In the genomic region with DNA sequence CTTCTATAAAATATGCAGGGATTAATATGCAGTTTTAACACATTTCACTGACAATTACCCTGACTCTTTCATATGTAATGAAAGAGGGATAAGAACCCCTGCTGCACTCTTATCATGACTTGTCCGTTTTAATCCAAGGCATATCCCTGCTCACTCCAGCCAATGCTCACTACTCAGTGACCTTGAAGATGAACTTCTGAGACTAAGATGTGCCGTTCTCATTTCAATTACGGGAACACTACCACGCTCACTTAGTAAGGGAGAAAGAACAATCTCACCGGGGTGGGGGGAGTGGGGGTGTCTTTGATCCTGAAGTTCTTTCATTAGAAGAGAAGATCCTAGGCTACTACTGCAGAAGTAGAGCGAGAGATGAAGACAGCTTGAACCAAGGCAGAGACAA, we compare ENCODE assay signal across 27 cellular contexts.
"Had no signal": no experiment of that assay in that cellular context is flagged by ENCODE, and none has a peak within 500 bp of the region (broad histone marks: within the 10 kb centered on the region; RNA-seq: fewer than 3 reads in every experiment).

No MANE protein-coding gene starts in this region.

- H2AFZ ChIP-seq: neural progenitor cell, parathyroid adenoma had no signal

- FAIRE-seq: islet of Langerhans, urothelium cell line had no signal

- H3K79me2 ChIP-seq: parathyroid adenoma had no signal

- H3K4me2 ChIP-seq: neural progenitor cell had no signal

- ATAC-seq: lower lobe of right lung; natural killer cell; psoas muscle; sciatic nerve; stimulated activated naive B cell treated with anti-CD40 and anti-IgM and Interleukin-4, amounts not matched to agents 10 μg/mL and 1 μg/mL and 100 μg/mL, for 72 hours; stimulated activated naive CD8-positive, alpha-beta T cell treated with anti-CD3 and anti-CD28 coated beads, Interleukin-15, Interleukin-2, amounts not matched to agents 100 U/mL and 50 U/mL, for 24 hours had no signal

- H3K4me1 Mint-ChIP-seq: immature natural killer cell; naive B cell; natural killer cell; stimulated activated naive B cell treated with anti-CD40 and anti-IgM and Interleukin-4, amounts not matched to agents 10 μg/mL and 1 μg/mL and 100 μg/mL, for 72 hours had no signal

- H3K4me3 Mint-ChIP-seq: immature natural killer cell; mesothelial cell of epicardium; naive B cell; natural killer cell; nephron progenitor cell; neural progenitor cell; stimulated activated naive B cell treated with anti-CD40 and anti-IgM and Interleukin-4, amounts not matched to agents 10 μg/mL and 1 μg/mL and 100 μg/mL, for 72 hours had no signal

- H3K27me3 ChIP-seq: neural progenitor cell, neutrophil, stomach, tibial nerve, upper lobe of left lung had no signal

- H3K4me1 ChIP-seq: lower lobe of right lung, parathyroid adenoma, psoas muscle, stomach, upper lobe of left lung had no signal

- H3K9me3 Mint-ChIP-seq: immature natural killer cell; mesothelial cell of epicardium; naive B cell; natural killer cell; nephron progenitor cell; neural progenitor cell; stimulated activated naive B cell treated with anti-CD40 and anti-IgM and Interleukin-4, amounts not matched to agents 10 μg/mL and 1 μg/mL and 100 μg/mL, for 72 hours had no signal

- DNase-seq: hypothalamus; immature natural killer cell; lower lobe of right lung; mesendoderm; naive B cell; natural killer cell; nephron progenitor cell; occipital lobe; psoas muscle; stimulated activated CD4-positive, alpha-beta T cell treated with anti-CD3 and anti-CD28 coated beads, Interleukin-12 subunit alpha, Interleukin-12 subunit beta, amount 100 ng/mL, for 4 hours; stimulated activated CD4-positive, alpha-beta T cell treated with anti-CD3 and anti-CD28 coated beads, Interleukin-15, amount 100 ng/mL, for 24 hours; stimulated activated CD4-positive, alpha-beta T cell treated with anti-CD3 and anti-CD28 coated beads, Interleukin-2, amount 100 ng/mL, for 24 hours; stimulated activated CD4-positive, alpha-beta T cell treated with anti-CD3 and anti-CD28 coated beads, Interleukin-4, amount 100 ng/mL, for 1 hour; stimulated activated naive B cell treated with anti-CD40 and anti-IgM and Interleukin-4, amounts not matched to agents 10 μg/mL and 1 μg/mL and 100 μg/mL, for 72 hours; stimulated activated naive CD8-positive, alpha-beta T cell treated with anti-CD3 and anti-CD28 coated beads, Interleukin-15, Interleukin-2, amounts not matched to agents 100 U/mL and 50 U/mL, for 24 hours; stomach; upper lobe of left lung had no signal

- H3K9me3 ChIP-seq: lower lobe of right lung, neutrophil, psoas muscle, stomach, thoracic aorta, tibial nerve, upper lobe of left lung had no signal

- H3K27ac Mint-ChIP-seq: immature natural killer cell; mesothelial cell of epicardium; naive B cell; natural killer cell; nephron progenitor cell; neural progenitor cell; stimulated activated naive B cell treated with anti-CD40 and anti-IgM and Interleukin-4, amounts not matched to agents 10 μg/mL and 1 μg/mL and 100 μg/mL, for 72 hours had no signal

- H3K27ac ChIP-seq: lower lobe of right lung, neural progenitor cell, neutrophil, parathyroid adenoma, psoas muscle, skin epidermis, stomach, thoracic aorta, tibial nerve, upper lobe of left lung had no signal

- H3K4me3 ChIP-seq: lower lobe of right lung, neural progenitor cell, psoas muscle, skin epidermis, stomach, thoracic aorta, tibial nerve, upper lobe of left lung had no signal

- H3K36me3 Mint-ChIP-seq: immature natural killer cell; naive B cell; natural killer cell; stimulated activated naive B cell treated with anti-CD40 and anti-IgM and Interleukin-4, amounts not matched to agents 10 μg/mL and 1 μg/mL and 100 μg/mL, for 72 hours had no signal

- H3K36me3 ChIP-seq: lower lobe of right lung, neural progenitor cell, thoracic aorta, upper lobe of left lung had no signal

- H3K9ac ChIP-seq: neural progenitor cell, parathyroid adenoma had no signal
